Comparison of ENCODE assay signal across 8 cellular contexts in genomic region chr19:48290923-48291700, GRCh38. TPM values are rescaled to one million over a fixed set of nuclear protein-coding genes. Genes with fewer than 3 reads are reported as not detected.
DNase-seq lines count a peak whose midpoint lies in the region; FAIRE-seq and TF ChIP-seq lines count a peak whose summit lies in the region.

No MANE protein-coding gene starts in this region.

- intact Hi-C loops in kidney (cut with DNase I): no loop called here

- no peak overlapping the region for H3K27ac ChIP-seq in kidney (ENCODE audit: low read depth in 2 of 2, low read length in 2 of 2)

- peaks cover 0 to under 1% of the 10 kb centered on the region in 2 donors for H3K9me3 ChIP-seq in kidney (ENCODE audit: control insufficient read depth in 1 of 2, low read length in 2 of 2)

- H3K9ac ChIP-seq in kidney (ENCODE audit: low read length in 2 of 2): no peak overlapping the region

- DNase-seq in NCI-H510A treated with DMSO at 0.1 percent for 48 hours (lab: John Stamatoyannopoulos, UW): peak; percentile 8
- no peak for DNase-seq in NCI-H510A (lab: John Stamatoyannopoulos, UW)
- peak; percentile 74 for DNase-seq in NCI-H2171 treated with DMSO at 0.1 percent for 48 hours (lab: John Stamatoyannopoulos, UW)
- peak; percentile 34 to 57 for DNase-seq in activated CD4-positive, alpha-beta T cell treated with anti-CD3 and anti-CD28 coated beads for 24 hours (ENCODE audit: low read depth in 2 of 2)
- peak; percentile 76 for DNase-seq in cerebellum (ENCODE audit: low spot score)
- DNase-seq in kidney: peak; percentile 89
- peak; percentile 31 to 52 (median 38) for DNase-seq in stimulated activated CD4-positive, alpha-beta T cell treated with anti-CD3 and anti-CD28 coated beads, Interleukin-12 subunit alpha, Interleukin-12 subunit beta, amount 100 ng/mL, for 48 hours (ENCODE audit: low read depth in 2 of 3, low spot score in 1 of 3)
- DNase-seq in GF-D8 (lab: John Stamatoyannopoulos, UW): no peak

- no peaks in the 10 kb centered on the region for H3K36me3 ChIP-seq in kidney (ENCODE audit: control insufficient read depth in 1 of 2, insufficient read depth in 2 of 2, low read length in 2 of 2)

- peaks cover 0 to 2% of the 10 kb centered on the region in 2 donors for H3K4me1 ChIP-seq in kidney (ENCODE audit: control insufficient read depth in 1 of 2, insufficient read depth in 1 of 2, low read depth in 1 of 2, low read length in 2 of 2)

- TF ChIP-seq CTCF in kidney (IDR thresholded peaks at IDR 0.05; ENCODE audit: borderline replicate concordance, extremely low read depth, insufficient read depth): peak; percentile 94

- H3K4me3 ChIP-seq in kidney (ENCODE audit: low read length in 2 of 2): peak overlapping the region; percentile 3 to 53

- no peak for FAIRE-seq in kidney (lab: Jason Lieb, UNC)

RNA-seq across cellular contexts. Expression of gene ZNF114, which starts 21.2 kb away (rescaled TPM):
- total RNA-seq in cerebellum (7.6 TPM), kidney (1.2 TPM)
- polyA plus RNA-seq in kidney (ENCODE audit: insufficient read depth, low read depth, low replicate concordance): 0.17 TPM

RNA-seq across cellular contexts. Expression of gene EMP3, which starts 34.2 kb away (rescaled TPM):
- total RNA-seq in cerebellum: 6.8 TPM
- total RNA-seq in kidney: 78.6 TPM
- 75.9 TPM for polyA plus RNA-seq in kidney (ENCODE audit: insufficient read depth, low read depth, low replicate concordance)

RNA-seq across cellular contexts. Expression of gene CARD8, which starts 35.4 kb away (rescaled TPM):
- total RNA-seq in cerebellum: 46.5 TPM
- 53.1 TPM for total RNA-seq in kidney
- polyA plus RNA-seq in kidney (ENCODE audit: insufficient read depth, low read depth, low replicate concordance): 11.4 TPM

Comparison
In these comparisons a context has a peak if more than half of its experiments do, and no peak if none do; other contexts are left out.
1. DNase-seq: peak in NCI-H510A treated with DMSO at 0.1 percent for 48 hours (single experiment), NCI-H2171 treated with DMSO at 0.1 percent for 48 hours (single experiment), activated CD4-positive, alpha-beta T cell treated with anti-CD3 and anti-CD28 coated beads for 24 hours (2 of 2), cerebellum (single experiment), kidney (single experiment) and stimulated activated CD4-positive, alpha-beta T cell treated with anti-CD3 and anti-CD28 coated beads, Interleukin-12 subunit alpha, Interleukin-12 subunit beta, amount 100 ng/mL, for 48 hours (3 of 3); none in NCI-H510A (single experiment) and GF-D8 (single experiment).
2. RNA of gene EMP3, which starts 34.2 kb away (total RNA-seq): 78.6 TPM in kidney (single experiment); 6.8 TPM in cerebellum (single experiment); every median in the first group is over 10 times any median in the second.